8 cellular contexts compared by ENCODE assay signal in the genomic region with DNA sequence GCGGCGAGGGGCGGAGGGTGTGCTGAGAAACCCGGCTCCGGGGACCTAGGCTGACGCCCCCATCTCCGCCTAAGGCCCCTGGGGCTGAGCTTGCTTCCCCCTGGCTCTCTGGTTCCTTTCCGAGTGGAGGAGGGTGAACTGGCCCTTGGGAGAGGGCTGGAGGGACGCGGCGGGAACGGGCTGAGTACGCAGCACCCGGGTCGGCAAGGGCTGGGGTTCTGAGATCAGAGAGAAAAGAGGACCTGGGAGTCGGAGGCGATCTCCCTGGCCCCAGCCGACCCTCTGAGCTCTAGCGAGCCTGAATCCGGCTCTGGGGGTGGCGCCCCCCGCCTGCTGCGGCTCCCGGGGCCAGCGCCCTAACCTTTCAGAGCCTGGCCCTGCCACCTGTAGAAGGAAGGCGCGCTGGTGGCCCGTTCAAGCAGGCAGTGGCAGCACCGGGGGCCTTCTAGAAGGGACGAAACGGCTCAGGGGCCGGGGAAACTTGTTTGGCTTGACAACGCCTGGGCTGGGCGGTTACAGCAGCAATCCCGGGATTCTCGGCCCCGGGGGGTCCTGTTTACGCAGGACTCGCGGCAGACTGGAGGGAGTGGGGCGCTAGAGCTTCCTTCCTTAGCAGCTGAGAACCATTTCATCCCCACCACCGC.
A peak's percentile ranks its signal among the peaks of the same experiment; 100 is the strongest.
DNase-seq lines count a peak whose midpoint lies in the region; ATAC-seq and TF ChIP-seq lines count a peak whose summit lies in the region.

No MANE protein-coding gene starts in this region.

- TF ChIP-seq POLR2A in HCT116 (IDR thresholded peaks at IDR 0.05; ENCODE audit: borderline replicate concordance, extremely low read depth, insufficient read depth, insufficient read length) (no peak), spleen (IDR thresholded peaks at IDR 0.05) (no peak)

- 4 to 12% (median 11%) methylated on average over 31 to 42 of the region's 42 CpGs for WGBS in spleen, 5 donors

- peak; percentile 21 for ATAC-seq in HCT116
- no peak for ATAC-seq in HG03135 (IDR thresholded peaks at IDR 0.05; ENCODE audit: unreplicated experiment)
- no peak for ATAC-seq in GM18519 (IDR thresholded peaks at IDR 0.05; ENCODE audit: low FRiP score, unreplicated experiment)

- POLR2A ChIA-PET in HCT116 (lab: Charles Lee): no interaction called here

- TF ChIP-seq RAD21 in HCT116 (IDR thresholded peaks at IDR 0.05; ENCODE audit: low read depth): no peak

- H3K4me3 ChIP-seq in HCT116 (replicated peaks in 1 of 2; ENCODE audit: low read depth in 1 of 2, low read length in 2 of 2) (peak overlapping the region; percentile 40 to 57), mucosa of rectum (ENCODE audit: low read length in 2 of 2) (peak overlapping the region; percentile 69 to 74), spleen (peak overlapping the region in 4 of 8 donors; percentile 28 to 66 (median 33))

- H3K27ac ChIP-seq in HCT116 (ENCODE audit: low read depth, low read length): no peak overlapping the region
- H3K27ac ChIP-seq in mucosa of rectum (ENCODE audit: low read depth in 2 of 2, low read length in 2 of 2): peak overlapping the region; percentile 81 to 83
- no peak overlapping the region for H3K27ac ChIP-seq in spleen

- peaks cover 14% of the 10 kb centered on the region; the same call in 1 of the 2 replicates for H3K27me3 ChIP-seq in HCT116 (ENCODE audit: insufficient read depth, low read length)
- H3K27me3 ChIP-seq in mucosa of rectum (ENCODE audit: control insufficient read depth in 2 of 2, insufficient read depth in 2 of 2, low read length in 2 of 2): peaks cover 5 to 10% of the 10 kb centered on the region in 2 donors
- H3K27me3 ChIP-seq in spleen (replicated peaks in 1 of 7): peaks cover 7 to 94% (median 65%) of the 10 kb centered on the region in 7 donors

- no peak overlapping the region for H3K27ac Mint-ChIP-seq in chondrocyte (ENCODE audit: unreplicated experiment)

- no peaks in the 10 kb centered on the region for H3K9me3 Mint-ChIP-seq in chondrocyte (ENCODE audit: low read depth)

- peak overlapping the region; percentile 82 for H3K4me2 ChIP-seq in HCT116 (ENCODE audit: low read length)

- no peaks in the 10 kb centered on the region for H3K9me2 ChIP-seq in HCT116 (ENCODE audit: insufficient read depth)

- H3K79me2 ChIP-seq in HCT116 (ENCODE audit: insufficient read depth, low read length): no peaks in the 10 kb centered on the region

- intact Hi-C loops in HCT116 (cut with micrococcal nuclease): no loop called here
- intact Hi-C loops in spleen (cut with DNase I; ENCODE audit: low total_unique reads): no loop called here

- H2AFZ ChIP-seq in HCT116 (ENCODE audit: low read depth, low read length, poor library complexity, severe bottlenecking): peak overlapping the region; percentile 35

- CTCF ChIA-PET in HCT116 (lab: Charles Lee): interaction anchor here (0.8 to 5.3 kb wide), 5 partner anchors 18 to 284 kb away, joined by 3 to 75 read pairs (median 6); a partner anchor contains a TSS

- BruUV-seq in HCT116 (replicated peaks; lab: Mats Ljungman, UMichigan): no TSS peak

- TF ChIP-seq CTCF in HCT116 (IDR thresholded peaks at IDR 0.05 in 2 of 3, conservative IDR thresholded peaks at IDR 0.05 in 1 of 3; ENCODE audit: borderline replicate concordance in 1 of 3, insufficient read depth in 1 of 3, low read depth in 2 of 3, low read length in 2 of 3) (no peak), chondrocyte (IDR thresholded peaks at IDR 0.05) (no peak), spleen (IDR thresholded peaks at IDR 0.05 in 8 of 11, conservative IDR thresholded peaks at IDR 0.05 in 3 of 11) (no peak)

- H3K4me1 ChIP-seq in HCT116 (ENCODE audit: control insufficient read depth in 1 of 2, insufficient read depth in 2 of 2, low read length in 2 of 2): peaks cover 0 to 22% of the 10 kb centered on the region in 2 experiments; a peak in 1 of 4 replicates
- H3K4me1 ChIP-seq in mucosa of rectum (ENCODE audit: control insufficient read depth in 2 of 2, insufficient read depth in 2 of 2, low read length in 2 of 2): peaks cover 20% of the 10 kb centered on the region in 2 donors
- H3K4me1 ChIP-seq in spleen: peaks cover 9 to 42% (median 28%) of the 10 kb centered on the region in 6 donors

- DNase-seq in AG08396 (ENCODE audit: low spot score) (peak; percentile 47), HCT116 (ENCODE audit: low read depth, low spot score) (no peak), chondrocyte (ENCODE audit: low spot score) (no peak), spleen (no peak)
- no peak for DNase-seq in stimulated activated CD4-positive, alpha-beta T cell treated with anti-CD3 and anti-CD28 coated beads, Interleukin-4, amount 100 ng/mL, for 1 hour

- H3K9ac ChIP-seq in HCT116 (ENCODE audit: low read length) (peak overlapping the region; percentile 14; the same call in 1 of the 2 replicates), mucosa of rectum (ENCODE audit: low read depth in 1 of 2, low read length in 2 of 2) (peak overlapping the region; percentile 71 to 75)

- H4K20me1 ChIP-seq in HCT116 (ENCODE audit: insufficient read depth): no peaks in the 10 kb centered on the region

- peaks cover 45% of the 10 kb centered on the region for H3K27me3 Mint-ChIP-seq in chondrocyte (ENCODE audit: low read depth)

- RAD21 ChIA-PET in HCT116 (lab: Charles Lee; ENCODE audit: low non-redundant PET in 1 of 2, low total read pairs in 2 of 2, uncharacterized antibody in 2 of 2, unreplicated experiment in 2 of 2): no interaction called here

- no peaks in the 10 kb centered on the region for H3K36me3 Mint-ChIP-seq in chondrocyte (ENCODE audit: low read depth)

- H3K9me3 ChIP-seq in HCT116 (ENCODE audit: control insufficient read depth in 1 of 2, insufficient read depth in 1 of 2, low read depth in 1 of 2, low read length in 2 of 2) (no peaks in the 10 kb centered on the region), mucosa of rectum (ENCODE audit: control insufficient read depth in 2 of 2, low read length in 2 of 2) (no peaks in the 10 kb centered on the region), spleen (no peaks in the 10 kb centered on the region)

- H3K36me3 ChIP-seq in HCT116 (ENCODE audit: control insufficient read depth in 1 of 2, insufficient read depth in 2 of 2, low read length in 2 of 2) (no peaks in the 10 kb centered on the region), mucosa of rectum (ENCODE audit: control insufficient read depth in 2 of 2, insufficient read depth in 2 of 2, low read length in 2 of 2) (no peaks in the 10 kb centered on the region), spleen (no peaks in the 10 kb centered on the region)

- H3K4me1 Mint-ChIP-seq in chondrocyte (ENCODE audit: low read depth): peaks cover 19% of the 10 kb centered on the region

- H3K4me3 Mint-ChIP-seq in chondrocyte (ENCODE audit: unreplicated experiment): peak overlapping the region; percentile 61

TF ChIP-seq in HCT116, 20 proteins besides CTCF, POLR2A, EP300 and RAD21 (continues in another document):
- TF ChIP-seq ELF1 (IDR thresholded peaks at IDR 0.05; ENCODE audit: borderline replicate concordance, low read depth) (no peak), EZH2 (IDR thresholded peaks at IDR 0.05) (no peak), SIN3A (IDR thresholded peaks at IDR 0.05; ENCODE audit: low read depth) (no peak), EGR1 (IDR thresholded peaks at IDR 0.05; ENCODE audit: low read depth) (no peak), SP1 (IDR thresholded peaks at IDR 0.05; ENCODE audit: low read depth) (no peak), POLR2AphosphoS5 (IDR thresholded peaks at IDR 0.05; ENCODE audit: low read depth, low read length) (no peak), YY1 (IDR thresholded peaks at IDR 0.05; ENCODE audit: extremely low read depth, insufficient replicate concordance, low read depth, low read length) (no peak), ZNF274 (IDR thresholded peaks at IDR 0.05; ENCODE audit: low read depth, low read length) (no peak)
- TF ChIP-seq, protein P1, sequence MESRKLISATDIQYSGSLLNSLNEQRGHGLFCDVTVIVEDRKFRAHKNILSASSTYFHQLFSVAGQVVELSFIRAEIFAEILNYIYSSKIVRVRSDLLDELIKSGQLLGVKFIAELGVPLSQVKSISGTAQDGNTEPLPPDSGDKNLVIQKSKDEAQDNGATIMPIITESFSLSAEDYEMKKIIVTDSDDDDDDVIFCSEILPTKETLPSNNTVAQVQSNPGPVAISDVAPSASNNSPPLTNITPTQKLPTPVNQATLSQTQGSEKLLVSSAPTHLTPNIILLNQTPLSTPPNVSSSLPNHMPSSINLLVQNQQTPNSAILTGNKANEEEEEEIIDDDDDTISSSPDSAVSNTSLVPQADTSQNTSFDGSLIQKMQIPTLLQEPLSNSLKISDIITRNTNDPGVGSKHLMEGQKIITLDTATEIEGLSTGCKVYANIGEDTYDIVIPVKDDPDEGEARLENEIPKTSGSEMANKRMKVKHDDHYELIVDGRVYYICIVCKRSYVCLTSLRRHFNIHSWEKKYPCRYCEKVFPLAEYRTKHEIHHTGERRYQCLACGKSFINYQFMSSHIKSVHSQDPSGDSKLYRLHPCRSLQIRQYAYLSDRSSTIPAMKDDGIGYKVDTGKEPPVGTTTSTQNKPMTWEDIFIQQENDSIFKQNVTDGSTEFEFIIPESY (IDR thresholded peaks at IDR 0.05; ENCODE audit: extremely low read depth, insufficient replicate concordance, low read length): no peak
- TF ChIP-seq, protein P2, sequence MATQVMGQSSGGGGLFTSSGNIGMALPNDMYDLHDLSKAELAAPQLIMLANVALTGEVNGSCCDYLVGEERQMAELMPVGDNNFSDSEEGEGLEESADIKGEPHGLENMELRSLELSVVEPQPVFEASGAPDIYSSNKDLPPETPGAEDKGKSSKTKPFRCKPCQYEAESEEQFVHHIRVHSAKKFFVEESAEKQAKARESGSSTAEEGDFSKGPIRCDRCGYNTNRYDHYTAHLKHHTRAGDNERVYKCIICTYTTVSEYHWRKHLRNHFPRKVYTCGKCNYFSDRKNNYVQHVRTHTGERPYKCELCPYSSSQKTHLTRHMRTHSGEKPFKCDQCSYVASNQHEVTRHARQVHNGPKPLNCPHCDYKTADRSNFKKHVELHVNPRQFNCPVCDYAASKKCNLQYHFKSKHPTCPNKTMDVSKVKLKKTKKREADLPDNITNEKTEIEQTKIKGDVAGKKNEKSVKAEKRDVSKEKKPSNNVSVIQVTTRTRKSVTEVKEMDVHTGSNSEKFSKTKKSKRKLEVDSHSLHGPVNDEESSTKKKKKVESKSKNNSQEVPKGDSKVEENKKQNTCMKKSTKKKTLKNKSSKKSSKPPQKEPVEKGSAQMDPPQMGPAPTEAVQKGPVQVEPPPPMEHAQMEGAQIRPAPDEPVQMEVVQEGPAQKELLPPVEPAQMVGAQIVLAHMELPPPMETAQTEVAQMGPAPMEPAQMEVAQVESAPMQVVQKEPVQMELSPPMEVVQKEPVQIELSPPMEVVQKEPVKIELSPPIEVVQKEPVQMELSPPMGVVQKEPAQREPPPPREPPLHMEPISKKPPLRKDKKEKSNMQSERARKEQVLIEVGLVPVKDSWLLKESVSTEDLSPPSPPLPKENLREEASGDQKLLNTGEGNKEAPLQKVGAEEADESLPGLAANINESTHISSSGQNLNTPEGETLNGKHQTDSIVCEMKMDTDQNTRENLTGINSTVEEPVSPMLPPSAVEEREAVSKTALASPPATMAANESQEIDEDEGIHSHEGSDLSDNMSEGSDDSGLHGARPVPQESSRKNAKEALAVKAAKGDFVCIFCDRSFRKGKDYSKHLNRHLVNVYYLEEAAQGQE (IDR thresholded peaks at IDR 0.05; ENCODE audit: low read depth): no peak

Comparison
In these comparisons a context has a peak if more than half of its experiments do, and no peak if none do; other contexts are left out.
1. H3K27ac ChIP-seq: peak in mucosa of rectum (2 of 2); none in HCT116 (single experiment) and spleen (0 of 8).